16 cellular contexts compared by ENCODE assay signal in genomic region chr18:33115917-33116316, GRCh38.
"Had no signal": no experiment of that assay in that cellular context is flagged by ENCODE, and none has a peak within 500 bp of the region (broad histone marks: within the 10 kb centered on the region; RNA-seq: fewer than 3 reads in every experiment).

No MANE protein-coding gene starts in this region.

- FAIRE-seq: TTC549 had no signal

- H3K27ac ChIP-seq: cardiac muscle cell, epithelial cell of prostate, foreskin keratinocyte, left lung, neural progenitor cell had no signal

- H3K4me3 Mint-ChIP-seq: naive B cell; neural progenitor cell; T-helper 2 cell treated with Interferon-gamma antibody and Interleukin-4, amounts not matched to agents 5 μg/mL and 100 μg/mL, for 36 hours had no signal

- ATAC-seq: activated naive CD4-positive, alpha-beta T cell treated with anti-CD3 and anti-CD28 coated beads, Interleukin-2, amount 50 U/mL, for 72 hours; foreskin keratinocyte; sciatic nerve had no signal

- H3K4me1 ChIP-seq: foreskin keratinocyte, left lung, neural progenitor cell had no signal

- H3K4me1 Mint-ChIP-seq: naive B cell, neural progenitor cell had no signal

- H3K27ac Mint-ChIP-seq: activated naive CD4-positive, alpha-beta T cell treated with anti-CD3 and anti-CD28 coated beads, Interleukin-2, amount 50 U/mL, for 72 hours; naive B cell; neural progenitor cell; T-helper 2 cell treated with Interferon-gamma antibody and Interleukin-4, amounts not matched to agents 5 μg/mL and 100 μg/mL, for 36 hours had no signal

- H2AFZ ChIP-seq: neural progenitor cell had no signal

- H3K36me3 Mint-ChIP-seq: activated naive CD4-positive, alpha-beta T cell treated with anti-CD3 and anti-CD28 coated beads, Interleukin-2, amount 50 U/mL, for 72 hours; naive B cell; neural progenitor cell had no signal

- H3K9me3 ChIP-seq: SK-N-SH had no signal

- H3K27me3 ChIP-seq: cardiac muscle cell, foreskin keratinocyte, left lung, neural progenitor cell had no signal

- H3K4me2 ChIP-seq: neural progenitor cell, SK-N-SH had no signal

- H3K36me3 ChIP-seq: cardiac muscle cell, left lung, neural progenitor cell had no signal

- H3K4me3 ChIP-seq: cardiac muscle cell, left lung, neural progenitor cell had no signal

- H3K9ac ChIP-seq: neural progenitor cell, SK-N-SH had no signal

- DNase-seq: activated CD4-positive, alpha-beta T cell treated with anti-CD3 and anti-CD28 coated beads, Interleukin-2, amount 50 U/mL, for 4 hours; activated gamma-delta T cell treated with Interleukin-2 at 50 U/mL for 16 hours; effector memory CD4-positive, alpha-beta T cell; glutamatergic neuron; naive B cell; SK-N-SH; stimulated activated naive CD4-positive, alpha-beta T cell had no signal
